In genomic region chr6:1554881-1555569, GRCh38 we compare ENCODE assay signal across 9 cellular contexts. TPM values are rescaled to one million over a fixed set of nuclear protein-coding genes. Genes with fewer than 3 reads are reported as not detected.
DNase-seq lines count a peak whose midpoint lies in the region; ATAC-seq, FAIRE-seq and TF ChIP-seq lines count a peak whose summit lies in the region.
"Had no signal": no experiment of that assay in that cellular context is flagged by ENCODE, and none has a peak within 500 bp of the region (broad histone marks: within the 10 kb centered on the region; RNA-seq: fewer than 3 reads in every experiment).

No MANE protein-coding gene starts in this region.

- no peak overlapping the region for H2AFZ ChIP-seq in H1 (ENCODE audit: low read length)
- H2AFZ ChIP-seq in mesenchymal stem cell (ENCODE audit: low read depth, low read length) = no peak overlapping the region
- H2AFZ ChIP-seq: PC-9 had no signal

- in situ Hi-C loops in G401 (cut with HindIII; ENCODE audit: low sequenced_read_pairs) = no loop called here

- no peak for TF ChIP-seq EP300 in H1 (IDR thresholded peaks at IDR 0.05; ENCODE audit: borderline replicate concordance in 1 of 2, low read depth in 2 of 2, low read length in 2 of 2)

- no peaks in the 10 kb centered on the region for H3K79me2 ChIP-seq in H1 (ENCODE audit: control insufficient read depth in 1 of 2, insufficient read depth in 2 of 2, low read length in 2 of 2)

- CTCF ChIA-PET in activated CD8-positive, alpha-beta memory T cell treated with anti-CD3 and anti-CD28 coated beads, Interleukin-2, amount 10 ng/mL, durations not matched to agents 7 days and 5 days (lab: Charles Lee) = interaction anchor here (0.8 to 1.4 kb wide), 4 partner anchors 23 to 33 kb away, joined by 3 to 14 read pairs (median 4); no protein-coding TSS in a partner anchor
- CTCF ChIA-PET in H1 (lab: Charles Lee; ENCODE audit: partially characterized antibody) = interaction anchor here (0.8 to 1.7 kb wide), 5 partner anchors 8 to 58 kb away, joined by 3 to 7 read pairs (median 3); no protein-coding TSS in a partner anchor

- H3K4me3 ChIP-seq in NB4 (ENCODE audit: low read depth, low read length) = peak overlapping the region; percentile 76
- peak overlapping the region in 1 of 4 experiments; percentile 58; a peak in 3 of 8 replicates for H3K4me3 ChIP-seq in H1 (ENCODE audit: extremely low read depth in 1 of 4, insufficient read depth in 2 of 4, low read depth in 3 of 4, low read length in 4 of 4)
- peak overlapping the region in 1 of 2 experiments; percentile 92 for H3K4me3 ChIP-seq in mesenchymal stem cell (ENCODE audit: insufficient read depth in 1 of 2, low read depth in 1 of 2, low read length in 2 of 2)
- H3K4me3 ChIP-seq: PC-9 had no signal

- H3K9me3 ChIP-seq in H1 (ENCODE audit: insufficient read depth in 2 of 2, low read depth in 1 of 2, low read length in 1 of 2) (peaks cover 2 to 5% of the 10 kb centered on the region in 2 experiments; a peak in 2 of 4 replicates), mesenchymal stem cell (ENCODE audit: control insufficient read depth, low read length) (no peaks in the 10 kb centered on the region)

- peak overlapping the region; percentile 65 for H3K27ac Mint-ChIP-seq in activated CD8-positive, alpha-beta memory T cell treated with anti-CD3 and anti-CD28 coated beads, Interleukin-2, amount 10 ng/mL, durations not matched to agents 7 days and 5 days

- WGBS in H1 (ENCODE audit: extremely low coverage in 1 of 2, insufficient coverage in 1 of 2, insufficient read length in 1 of 2, insufficient replicate concordance in 2 of 2, low coverage in 1 of 2, low lambda C conversion rate in 2 of 2, missing lambda C conversion rate in 1 of 2), 2 experiments = 89% methylated on average over 38 of the region's 42 CpGs; no CpG with 5 or more reads in 1 of the 2 experiments
- 88% methylated on average over 40 of the region's 42 CpGs for WGBS in mesenchymal stem cell

- H3K23me2 ChIP-seq in H1 (ENCODE audit: low read depth, low read length) = no peaks in the 10 kb centered on the region

- no peak overlapping the region for H3K23ac ChIP-seq in H1 (ENCODE audit: insufficient read length)
- no peak overlapping the region for H3K23ac ChIP-seq in mesenchymal stem cell (ENCODE audit: low read length in 2 of 2)

- no peak overlapping the region for H4K5ac ChIP-seq in H1 (ENCODE audit: insufficient read length, low read depth, low read length)

- H3K4me1 ChIP-seq in H1 (replicated peaks in 1 of 4; ENCODE audit: control insufficient read depth in 3 of 4, insufficient read depth in 4 of 4, low read length in 3 of 4) = peaks cover 0 to 4% (median 2%) of the 10 kb centered on the region in 4 experiments; a peak in 1 of 7 replicates
- H3K4me1 ChIP-seq in mesenchymal stem cell (ENCODE audit: control insufficient read depth, insufficient read depth, low read depth, low read length) = no peaks in the 10 kb centered on the region

- TF ChIP-seq RAD21 in H1 (IDR thresholded peaks at IDR 0.05 in 1 of 2, conservative IDR thresholded peaks at IDR 0.05 in 1 of 2; ENCODE audit: low read depth in 2 of 2, low read length in 2 of 2) = peak in 1 of 2 experiments; percentile 15; a peak in 1 of 4 replicates

- H2AK5ac ChIP-seq in H1 (ENCODE audit: low read depth, low read length) = no peak overlapping the region
- no peak overlapping the region for H2AK5ac ChIP-seq in mesenchymal stem cell (ENCODE audit: low read length, severe bottlenecking)

- no peaks in the 10 kb centered on the region for H3K9me3 Mint-ChIP-seq in activated CD8-positive, alpha-beta memory T cell treated with anti-CD3 and anti-CD28 coated beads, Interleukin-2, amount 10 ng/mL, durations not matched to agents 7 days and 5 days (ENCODE audit: low read depth)

- H4K20me1 ChIP-seq in H1 (replicated peaks in 1 of 2; ENCODE audit: control insufficient read depth in 1 of 2, insufficient read depth in 2 of 2, low read length in 2 of 2) = no peaks in the 10 kb centered on the region

- H3K56ac ChIP-seq in H1 (replicated peaks; ENCODE audit: insufficient read length, low read depth, low read length) = no peak overlapping the region

- H3K14ac ChIP-seq in H1 (ENCODE audit: insufficient read length) = no peak overlapping the region
- H3K14ac ChIP-seq in mesenchymal stem cell (ENCODE audit: low read length in 2 of 2) = no peak overlapping the region

- FAIRE-seq in H1 (lab: Jason Lieb, UNC) = no peak

- H2BK12ac ChIP-seq in H1 (ENCODE audit: low read depth, low read length) (no peak overlapping the region), mesenchymal stem cell (ENCODE audit: low read length in 2 of 2) (no peak overlapping the region)

- H3K27me3 Mint-ChIP-seq in activated CD8-positive, alpha-beta memory T cell treated with anti-CD3 and anti-CD28 coated beads, Interleukin-2, amount 10 ng/mL, durations not matched to agents 7 days and 5 days = peaks cover 37% of the 10 kb centered on the region

- H3K36me3 ChIP-seq in H1 (ENCODE audit: control insufficient read depth in 2 of 4, insufficient read depth in 4 of 4, low read length in 3 of 4) (no peaks in the 10 kb centered on the region), mesenchymal stem cell (ENCODE audit: control insufficient read depth in 1 of 2, insufficient read depth in 2 of 2, low read depth in 1 of 2, low read length in 2 of 2) (no peaks in the 10 kb centered on the region)

- no peak overlapping the region for H2BK5ac ChIP-seq in H1 (ENCODE audit: low read depth, low read length)
- H2BK5ac ChIP-seq in mesenchymal stem cell (ENCODE audit: low read depth, low read length, poor library complexity, severe bottlenecking) = no peak overlapping the region

- DNase-seq in G401 (ENCODE audit: low spot score) = peak; percentile 71
- DNase-seq in NB4 (ENCODE audit: low read depth) = peak; percentile 90
- DNase-seq in activated CD8-positive, alpha-beta memory T cell treated with anti-CD3 and anti-CD28 coated beads, Interleukin-2, amount 10 ng/mL, durations not matched to agents 7 days and 5 days = peak; percentile 55
- DNase-seq in H1 (ENCODE audit: low read depth in 1 of 2, low spot score in 2 of 2) = no peak
- no peak for DNase-seq in mesenchymal stem cell
- peak; percentile 27 to 56 for DNase-seq in stimulated activated CD8-positive, alpha-beta memory T cell treated with anti-CD3 and anti-CD28 coated beads, Interleukin-15, amount 100 ng/mL, for 4 hours (ENCODE audit: low read depth in 2 of 2)
- no peak for DNase-seq in NCI-H2227 (lab: John Stamatoyannopoulos, UW; ENCODE audit: unreplicated experiment)

- H3K27ac ChIP-seq in H1 (ENCODE audit: low read depth, low read length) = no peak overlapping the region
- H3K27ac ChIP-seq in mesenchymal stem cell (ENCODE audit: low read length, poor library complexity, severe bottlenecking) = no peak overlapping the region
- H3K27ac ChIP-seq: PC-9 had no signal

- POLR2A ChIA-PET in H1 (lab: Charles Lee; ENCODE audit: partially characterized antibody) = no interaction called here

- no peak overlapping the region for H3K18ac ChIP-seq in H1 (ENCODE audit: extremely low read depth, low read length)
- H3K18ac ChIP-seq in mesenchymal stem cell (ENCODE audit: low read depth in 1 of 2, low read length in 2 of 2) = no peak overlapping the region

- TF ChIP-seq CTCF in NB4 (IDR thresholded peaks at IDR 0.05; ENCODE audit: low read depth, low read length) (peak; percentile 74), H1 (IDR thresholded peaks at IDR 0.05; ENCODE audit: control extremely low read depth in 1 of 3, insufficient read depth in 1 of 3, low read depth in 1 of 3, low read length in 3 of 3) (peak; percentile 42 to 46 (median 44))

- H2BK15ac ChIP-seq in H1 (ENCODE audit: low read length) (no peak overlapping the region), mesenchymal stem cell (ENCODE audit: low read depth, poor library complexity, severe bottlenecking) (no peak overlapping the region)

- H3K79me1 ChIP-seq in H1 (ENCODE audit: low read depth, low read length) (no peaks in the 10 kb centered on the region), mesenchymal stem cell (replicated peaks; ENCODE audit: low read length, poor library complexity, severe bottlenecking) (no peaks in the 10 kb centered on the region)

- H4K8ac ChIP-seq in H1 (ENCODE audit: extremely low read depth, insufficient read depth, low read length) = no peak overlapping the region
- H4K8ac ChIP-seq in mesenchymal stem cell (ENCODE audit: low read length) = no peak overlapping the region

- H3K4me2 ChIP-seq in H1 (ENCODE audit: insufficient read depth in 1 of 2, low read depth in 2 of 2, low read length in 2 of 2) (peak overlapping the region in 1 of 2 experiments; percentile 64; a peak in 2 of 4 replicates), mesenchymal stem cell (ENCODE audit: low read length, poor library complexity, severe bottlenecking) (no peak overlapping the region)
- H3K4me2 ChIP-seq: PC-9 had no signal

- H3K4me3 Mint-ChIP-seq in activated CD8-positive, alpha-beta memory T cell treated with anti-CD3 and anti-CD28 coated beads, Interleukin-2, amount 10 ng/mL, durations not matched to agents 7 days and 5 days = peak overlapping the region; percentile 73

- TF ChIP-seq POLR2A in NB4 (IDR thresholded peaks at IDR 0.05; ENCODE audit: extremely low read depth, insufficient read length) (peak; percentile 81), H1 (IDR thresholded peaks at IDR 0.05; ENCODE audit: control extremely low read depth in 1 of 2, low read depth in 2 of 2, low read length in 2 of 2) (no peak)

- no peak overlapping the region for H2BK20ac ChIP-seq in H1 (ENCODE audit: low read length)

- H3K27me3 ChIP-seq in H1 (replicated peaks in 1 of 4; ENCODE audit: control insufficient read depth in 3 of 4, extremely low read depth in 1 of 4, insufficient read depth in 3 of 4, low read length in 3 of 4) = no peaks in the 10 kb centered on the region; a peak in 1 of 7 replicates
- peaks cover 0 to 9% of the 10 kb centered on the region in 2 experiments for H3K27me3 ChIP-seq in mesenchymal stem cell (ENCODE audit: control insufficient read depth in 1 of 2, insufficient read depth in 1 of 2, low read length in 2 of 2)

- H3K4me1 Mint-ChIP-seq in activated CD8-positive, alpha-beta memory T cell treated with anti-CD3 and anti-CD28 coated beads, Interleukin-2, amount 10 ng/mL, durations not matched to agents 7 days and 5 days = peaks cover 15% of the 10 kb centered on the region

- no peak overlapping the region; a peak in 1 of 7 replicates for H3K9ac ChIP-seq in H1 (replicated peaks in 1 of 4; ENCODE audit: extremely low read depth in 1 of 4, low read depth in 3 of 4, low read length in 3 of 4)
- H3K9ac ChIP-seq in mesenchymal stem cell (ENCODE audit: low read length) = peak overlapping the region; percentile 94

- H3K4ac ChIP-seq in H1 (replicated peaks; ENCODE audit: insufficient read length, low read depth, low read length) (no peak overlapping the region), mesenchymal stem cell (ENCODE audit: low read depth in 1 of 2, low read length in 2 of 2) (no peak overlapping the region)

- peak; percentile 93 for ATAC-seq in activated CD8-positive, alpha-beta memory T cell treated with anti-CD3 and anti-CD28 coated beads, Interleukin-2, amount 10 ng/mL, durations not matched to agents 7 days and 5 days
- ATAC-seq in HG03045 (IDR thresholded peaks at IDR 0.05; ENCODE audit: unreplicated experiment) = no peak

- H4K91ac ChIP-seq in H1 (replicated peaks; ENCODE audit: insufficient read length, low read length) (no peak overlapping the region), mesenchymal stem cell (ENCODE audit: low read length) (no peak overlapping the region)

- no peak overlapping the region for H2BK120ac ChIP-seq in H1 (replicated peaks; ENCODE audit: low read depth, low read length)
- H2BK120ac ChIP-seq in mesenchymal stem cell (ENCODE audit: low read depth, low read length) = no peak overlapping the region

- no peaks in the 10 kb centered on the region for H3K36me3 Mint-ChIP-seq in activated CD8-positive, alpha-beta memory T cell treated with anti-CD3 and anti-CD28 coated beads, Interleukin-2, amount 10 ng/mL, durations not matched to agents 7 days and 5 days

RNA-seq across cellular contexts. Expression of gene FOXC1, which starts 54.7 kb away (rescaled TPM):
- 10.2 and 11.4 TPM in 2 replicates for total RNA-seq in G401 (2014; rRNA removed; shearing (Covaris generic))
- total RNA-seq in activated CD8-positive, alpha-beta memory T cell treated with anti-CD3 and anti-CD28 coated beads, Interleukin-2, amount 10 ng/mL, durations not matched to agents 7 days and 5 days = under 1 TPM in 1 of 2 experiments, not detected in 1; 0.26 TPM
- total RNA-seq in H1 (2021; fragmentation: NEBNext Ultra II Directional; extraction: Animal tissue kit (Norgen Biotek cat#: 25700)) = 0.13 and 0.22 TPM in 2 replicates
- 0.05 TPM in 1 of 2 replicates, not detected in the other for polyA plus RNA-seq in H1 (2011; rRNA removed)
- polyA plus RNA-seq in H1 (2011; cell fraction: cytosol; rRNA removed) = 0.09 TPM
- polyA plus RNA-seq in H1 (2011; cell fraction: nucleus; rRNA removed) = 0.03 TPM
- polyA plus RNA-seq in H1 (2012, experiment 1 of 2) = 0.05 to 0.07 TPM in 2 of 4 replicates, not detected in the others
- polyA plus RNA-seq in H1 (2012, experiment 2 of 2) = 0.13 TPM
- polyA plus RNA-seq in H1 (2013, experiment 1 of 2) = 0.10 TPM
- polyA plus RNA-seq in H1 (2013, experiment 2 of 2) = 0.06 TPM
- polyA minus RNA-seq in H1 (2011; rRNA and poly(A)+ RNA removed) = 0.10 TPM in 1 of 2 replicates, not detected in the other
- polyA minus RNA-seq in H1 (2011; cell fraction: cytosol; rRNA and poly(A)+ RNA removed) = not detected
- 0.40 TPM for polyA minus RNA-seq in H1 (2011; cell fraction: nucleus; rRNA and poly(A)+ RNA removed)
- polyA plus RNA-seq in mesenchymal stem cell (2013, experiment 1 of 2) = 0.07 TPM
- polyA plus RNA-seq in mesenchymal stem cell (2013, experiment 2 of 2) = 0.08 TPM

Comparison
In these comparisons a context has a peak if more than half of its experiments do, and no peak if none do; other contexts are left out.
1. DNase-seq: peak in G401 (single experiment), NB4 (single experiment), activated CD8-positive, alpha-beta memory T cell treated with anti-CD3 and anti-CD28 coated beads, Interleukin-2, amount 10 ng/mL, durations not matched to agents 7 days and 5 days (single experiment) and stimulated activated CD8-positive, alpha-beta memory T cell treated with anti-CD3 and anti-CD28 coated beads, Interleukin-15, amount 100 ng/mL, for 4 hours (2 of 2); none in H1 (0 of 2), mesenchymal stem cell (single experiment) and NCI-H2227 (single experiment).